In genomic region chr7:32891046-32891799, GRCh38 we compare ENCODE assay signal across 8 cellular contexts. TPM values are rescaled to one million over a fixed set of nuclear protein-coding genes. Genes with fewer than 3 reads are reported as not detected.
DNase-seq lines count a peak whose midpoint lies in the region; ATAC-seq and TF ChIP-seq lines count a peak whose summit lies in the region.

Gene KBTBD2 (minus strand): TSS chr7:32891760. CDS start chr7:32879604, 12,156 bp downstream.

- intact Hi-C loops in OCI-LY7 (cut with micrococcal nuclease; ENCODE audit: unreplicated experiment), result loop anchor here (5.0 kb wide), 1 partner anchor 394 kb away; the partner anchor contains the start of gene AVL9

- peak within 1 kb of the TSS; percentile 91 for H3K27ac ChIP-seq in OCI-LY7 (ENCODE audit: low read depth, low read length, poor library complexity, severe bottlenecking)

- H3K4me1 ChIP-seq in OCI-LY7 (ENCODE audit: insufficient read depth, low read length, poor library complexity, severe bottlenecking), result peaks cover 33% of the 10 kb centered on the region
- peaks cover 10% of the 10 kb centered on the region for H3K4me1 ChIP-seq in mucosa of stomach (ENCODE audit: control insufficient read depth, insufficient read depth, low read length)

- peak within 1 kb of the TSS; percentile 97 for H3K4me2 ChIP-seq in OCI-LY7 (ENCODE audit: low read length)

- no peak for TF ChIP-seq CTCF in OCI-LY7 (conservative IDR thresholded peaks at IDR 0.05; ENCODE audit: low read length)

- H3K36me3 ChIP-seq in OCI-LY7 (ENCODE audit: insufficient read depth, low read length) (peaks cover 6% of the 10 kb centered on the region; the same call in 1 of the 2 replicates), mucosa of stomach (ENCODE audit: control insufficient read depth, insufficient read depth, low read length) (no peaks in the 10 kb centered on the region)

- H4K20me1 ChIP-seq in OCI-LY7 (ENCODE audit: insufficient read depth, low read length), result peaks cover 32% of the 10 kb centered on the region

- BruUV-seq in OCI-LY7 (replicated peaks; lab: Mats Ljungman, UMichigan), result no TSS peak

- H3K79me2 ChIP-seq in OCI-LY7 (ENCODE audit: insufficient read depth, low read depth, low read length), result peaks cover 48% of the 10 kb centered on the region

- no peaks in the 10 kb centered on the region for H3K9me3 ChIP-seq in OCI-LY7 (ENCODE audit: low read length)
- H3K9me3 ChIP-seq in mucosa of stomach (ENCODE audit: control insufficient read depth, low read length), result no peaks in the 10 kb centered on the region

- POLR2A ChIA-PET in OCI-LY7 (lab: Charles Lee), result interaction anchor here (0.9 to 2.3 kb wide), 3 partner anchors 10 to 163 kb away, joined by 5 to 10 read pairs (median 5); no protein-coding TSS in a partner anchor

- peak within 1 kb of the TSS; percentile 84 for H3K4me3 ChIP-seq in OCI-LY7 (ENCODE audit: low read depth, low read length, poor library complexity, severe bottlenecking)
- peak within 1 kb of the TSS; percentile 79 for H3K4me3 ChIP-seq in mucosa of stomach (ENCODE audit: low read length)

- H3K9ac ChIP-seq in mucosa of stomach (ENCODE audit: low read length), result peak within 1 kb of the TSS; percentile 94

- H2AFZ ChIP-seq in OCI-LY7 (ENCODE audit: low read length), result peak within 1 kb of the TSS; percentile 74; the same call in 1 of the 2 replicates

- no peaks in the 10 kb centered on the region for H3K27me3 ChIP-seq in mucosa of stomach (ENCODE audit: control insufficient read depth, insufficient read depth, low read length)

- no peaks in the 10 kb centered on the region; the same call in 1 of the 2 replicates for H3K9me2 ChIP-seq in OCI-LY7 (ENCODE audit: insufficient read depth, low read length)

- CTCF ChIA-PET in OCI-LY7 (lab: Charles Lee; ENCODE audit: unreplicated experiment), result interaction anchor here (0.5 kb wide), 1 partner anchor 113 kb away, joined by 4 read pairs; no protein-coding TSS in a partner anchor

- TF ChIP-seq POLR2A in erythroblast (IDR thresholded peaks at IDR 0.05; ENCODE audit: low read length), result peak; percentile 66

- DNase-seq in CMK (ENCODE audit: low read depth) (peak; percentile 72), OCI-LY7 (ENCODE audit: low spot score) (peak; percentile 85), activated T-cell treated with anti-CD3 and anti-CD28 coated beads for 4 hours (peak; percentile 59), erythroblast (lab: John Stamatoyannopoulos, UW) (peak; percentile 81 to 89)
- peak; percentile 86 for DNase-seq in stimulated activated CD8-positive, alpha-beta memory T cell treated with anti-CD3 and anti-CD28 coated beads, Interleukin-4, amount 100 ng/mL, for 48 hours

- ATAC-seq in GM19438 (IDR thresholded peaks at IDR 0.05; ENCODE audit: low read depth, unreplicated experiment) (peak; percentile 59), HG03565 (IDR thresholded peaks at IDR 0.05; ENCODE audit: unreplicated experiment) (peak; percentile 57)

RNA-seq across cellular contexts. Expression of gene KBTBD2, which starts in this region (rescaled TPM):
- 35.0 and 35.9 TPM in 2 replicates for total RNA-seq in OCI-LY7 (2014; rRNA removed; shearing (Covaris generic))
- total RNA-seq in OCI-LY7 (2022), result 34.5 and 40.8 TPM in 2 replicates

Comparison
In these comparisons a context has a peak if more than half of its experiments do, and no peak if none do; other contexts are left out.
1. Peak in every context shown above with its lines: DNase-seq, ATAC-seq, H3K4me3 ChIP-seq and H3K27ac ChIP-seq.